In genomic region chr10:12484945-12485805, GRCh38 we compare ENCODE assay signal across 8 cellular contexts.
DNase-seq lines count a peak whose midpoint lies in the region; ATAC-seq and TF ChIP-seq lines count a peak whose summit lies in the region.

No MANE protein-coding gene starts in this region.

- H3K36me3 Mint-ChIP-seq in MCF 10A (ENCODE audit: insufficient read depth, unreplicated experiment) = no peaks in the 10 kb centered on the region

- no peak overlapping the region for H3K27ac Mint-ChIP-seq in MCF 10A (ENCODE audit: low read depth, unreplicated experiment)

- BruUV-seq in MCF 10A (replicated peaks; lab: Mats Ljungman, UMichigan) = no TSS peak

- no peaks in the 10 kb centered on the region for H3K4me1 Mint-ChIP-seq in MCF 10A (ENCODE audit: insufficient read depth, unreplicated experiment)

- peaks cover 0 to 33% of the 10 kb centered on the region in 2 donors for H3K4me1 ChIP-seq in right atrium auricular region

- no peak overlapping the region for H3K4me3 Mint-ChIP-seq in MCF 10A (ENCODE audit: unreplicated experiment)

- peak in 1 of 2 donors; percentile 40 for TF ChIP-seq CTCF in right atrium auricular region (IDR thresholded peaks at IDR 0.05)
- TF ChIP-seq CTCF in MCF 10A (IDR thresholded peaks at IDR 0.05; ENCODE audit: unreplicated experiment) = no peak

- peak; percentile 46 for DNase-seq in DMS153 (lab: John Stamatoyannopoulos, UW)
- DNase-seq in activated CD4-positive, alpha-beta T cell treated with anti-CD3 and anti-CD28 coated beads, Interleukin-2, amount 50 U/mL, for 4 hours = peak; percentile 11 to 15
- DNase-seq in right atrium auricular region (ENCODE audit: low spot score) = no peak
- peak; percentile 15 for DNase-seq in stimulated activated naive CD8-positive, alpha-beta T cell treated with anti-CD3 and anti-CD28 coated beads, Interleukin-15, Interleukin-2, amounts not matched to agents 100 U/mL and 50 U/mL, for 24 hours
- no peak for DNase-seq in RKO (ENCODE audit: low spot score)
- DNase-seq in MCF 10A (ENCODE audit: unreplicated experiment) = no peak

- CTCF ChIA-PET in MCF 10A (lab: Yijun Ruan, JAX) = interaction anchor here (0.6 kb wide), 2 partner anchors 15 to 694 kb away, joined by 3 read pairs; no protein-coding TSS in a partner anchor

- H3K27me3 Mint-ChIP-seq in MCF 10A (ENCODE audit: insufficient read depth, unreplicated experiment) = no peaks in the 10 kb centered on the region

- H3K4me3 ChIP-seq in right atrium auricular region = peak overlapping the region in 1 of 2 donors; percentile 25

- peak; percentile 65 for ATAC-seq in GM19397 (IDR thresholded peaks at IDR 0.05; ENCODE audit: unreplicated experiment)
- ATAC-seq in HG03565 (IDR thresholded peaks at IDR 0.05; ENCODE audit: unreplicated experiment) = peak; percentile 68
- ATAC-seq in stimulated activated naive CD8-positive, alpha-beta T cell treated with anti-CD3 and anti-CD28 coated beads, Interleukin-15, Interleukin-2, amounts not matched to agents 100 U/mL and 50 U/mL, for 24 hours = peak; percentile 76

- no peaks in the 10 kb centered on the region for H3K9me3 ChIP-seq in right atrium auricular region

- no peaks in the 10 kb centered on the region for H3K36me3 ChIP-seq in right atrium auricular region

- intact Hi-C loops in MCF 10A (cut with micrococcal nuclease) = no loop called here

- H3K27ac ChIP-seq in right atrium auricular region = peak overlapping the region; percentile 78 to 88

- no peaks in the 10 kb centered on the region for H3K27me3 ChIP-seq in right atrium auricular region

- POLR2A ChIA-PET in MCF 10A (lab: Yijun Ruan, JAX) = no interaction called here

- peaks cover 7% of the 10 kb centered on the region for H3K9me3 Mint-ChIP-seq in MCF 10A (ENCODE audit: unreplicated experiment)

Comparison
In these comparisons a context has a peak if more than half of its experiments do, and no peak if none do; other contexts are left out.
1. DNase-seq: peak in DMS153 (single experiment), activated CD4-positive, alpha-beta T cell treated with anti-CD3 and anti-CD28 coated beads, Interleukin-2, amount 50 U/mL, for 4 hours (2 of 2) and stimulated activated naive CD8-positive, alpha-beta T cell treated with anti-CD3 and anti-CD28 coated beads, Interleukin-15, Interleukin-2, amounts not matched to agents 100 U/mL and 50 U/mL, for 24 hours (single experiment); none in right atrium auricular region (single experiment), RKO (single experiment) and MCF 10A (single experiment).
2. Peak in every context shown above with its lines, with median percentiles within 50 percentile points of each other: ATAC-seq.